Comparison of ENCODE assay signal across 11 cellular contexts in genomic region chr1:8533124-8533523, GRCh38.
DNase-seq lines count a peak whose midpoint lies in the region; ATAC-seq and TF ChIP-seq lines count a peak whose summit lies in the region.
"Had no signal": no experiment of that assay in that cellular context is flagged by ENCODE, and none has a peak within 500 bp of the region (broad histone marks: within the 10 kb centered on the region; RNA-seq: fewer than 3 reads in every experiment).

No MANE protein-coding gene starts in this region.

- CTCF ChIA-PET in activated CD4-positive, alpha-beta memory T cell treated with anti-CD3 and anti-CD28 coated beads, Interleukin-2, amount 10 ng/mL, durations not matched to agents 7 days and 5 days (lab: Charles Lee), result interaction anchor here (1.3 to 1.4 kb wide), 3 partner anchors 8 to 316 kb away, joined by 3 to 4 read pairs (median 3); no protein-coding TSS in a partner anchor

- peaks cover 6 to 7% of the 10 kb centered on the region in 2 donors for H3K4me1 ChIP-seq in uterus

- H3K36me3 ChIP-seq in uterus, result no peaks in the 10 kb centered on the region

- H3K36me3 Mint-ChIP-seq in activated naive CD4-positive, alpha-beta T cell treated with anti-CD3 and anti-CD28 coated beads, Interleukin-2, amount 50 U/mL, for 24 hours, result peaks cover 2% of the 10 kb centered on the region
- peaks cover 15% of the 10 kb centered on the region for H3K36me3 Mint-ChIP-seq in activated CD4-positive, alpha-beta memory T cell treated with anti-CD3 and anti-CD28 coated beads, Interleukin-2, amount 10 ng/mL, durations not matched to agents 7 days and 5 days (ENCODE audit: low read depth)

- no peaks in the 10 kb centered on the region for H3K27me3 ChIP-seq in uterus

- H3K27ac Mint-ChIP-seq in activated naive CD4-positive, alpha-beta T cell treated with anti-CD3 and anti-CD28 coated beads, Interleukin-2, amount 50 U/mL, for 24 hours, result peak overlapping the region; percentile 76
- peak overlapping the region; percentile 58 for H3K27ac Mint-ChIP-seq in activated CD4-positive, alpha-beta memory T cell treated with anti-CD3 and anti-CD28 coated beads, Interleukin-2, amount 10 ng/mL, durations not matched to agents 7 days and 5 days

- POLR2A ChIA-PET in activated CD4-positive, alpha-beta memory T cell treated with anti-CD3 and anti-CD28 coated beads, Interleukin-2, amount 10 ng/mL, durations not matched to agents 7 days and 5 days (lab: Charles Lee), result interaction anchor here (0.9 to 1.6 kb wide), 6 partner anchors 10 to 117 kb away, joined by 3 to 8 read pairs (median 4); no protein-coding TSS in a partner anchor

- H3K27ac ChIP-seq in uterus, result peak overlapping the region; percentile 90 to 93

- peak; percentile 47 for ATAC-seq in HG02840 (IDR thresholded peaks at IDR 0.05; ENCODE audit: low FRiP score, unreplicated experiment)
- ATAC-seq: HCT116 had no signal

- no peak for TF ChIP-seq POLR2A in uterus (IDR thresholded peaks at IDR 0.05)

- H3K27me3 Mint-ChIP-seq in activated naive CD4-positive, alpha-beta T cell treated with anti-CD3 and anti-CD28 coated beads, Interleukin-2, amount 50 U/mL, for 24 hours, result no peaks in the 10 kb centered on the region
- H3K27me3 Mint-ChIP-seq in activated CD4-positive, alpha-beta memory T cell treated with anti-CD3 and anti-CD28 coated beads, Interleukin-2, amount 10 ng/mL, durations not matched to agents 7 days and 5 days, result no peaks in the 10 kb centered on the region

- H3K4me3 ChIP-seq in uterus, result no peak overlapping the region

- TF ChIP-seq CTCF in uterus (IDR thresholded peaks at IDR 0.05), result no peak

- H3K4me1 Mint-ChIP-seq in activated naive CD4-positive, alpha-beta T cell treated with anti-CD3 and anti-CD28 coated beads, Interleukin-2, amount 50 U/mL, for 24 hours, result peaks cover 38% of the 10 kb centered on the region
- peaks cover 25% of the 10 kb centered on the region for H3K4me1 Mint-ChIP-seq in activated CD4-positive, alpha-beta memory T cell treated with anti-CD3 and anti-CD28 coated beads, Interleukin-2, amount 10 ng/mL, durations not matched to agents 7 days and 5 days

- intact Hi-C loops in uterus (cut with DNase I; ENCODE audit: low total_unique reads) (no loop called here), head of caudate nucleus (cut with DNase I) (no loop called here)

- H3K9me3 ChIP-seq in uterus, result no peaks in the 10 kb centered on the region

- H3K4me3 Mint-ChIP-seq in activated naive CD4-positive, alpha-beta T cell treated with anti-CD3 and anti-CD28 coated beads, Interleukin-2, amount 50 U/mL, for 24 hours, result peak overlapping the region; percentile 40
- no peak overlapping the region for H3K4me3 Mint-ChIP-seq in activated CD4-positive, alpha-beta memory T cell treated with anti-CD3 and anti-CD28 coated beads, Interleukin-2, amount 10 ng/mL, durations not matched to agents 7 days and 5 days

- no peak for DNase-seq in activated naive CD4-positive, alpha-beta T cell treated with anti-CD3 and anti-CD28 coated beads, Interleukin-2, amount 50 U/mL, for 16 hours
- no peak for DNase-seq in activated CD4-positive, alpha-beta memory T cell treated with anti-CD3 and anti-CD28 coated beads, Interleukin-2, amount 10 ng/mL, durations not matched to agents 7 days and 5 days
- DNase-seq in uterus, result no peak
- DNase-seq in head of caudate nucleus, result no peak
- DNase-seq in foreskin melanocyte, result no peak
- DNase-seq in NCI-H526 treated with DMSO at 0.1 percent for 48 hours (lab: John Stamatoyannopoulos, UW), result no peak
- DNase-seq: anterior cingulate cortex, NCI-H1417 treated with DMSO at 0.1 percent for 48 hours had no signal

- no peaks in the 10 kb centered on the region for H3K9me3 Mint-ChIP-seq in activated naive CD4-positive, alpha-beta T cell treated with anti-CD3 and anti-CD28 coated beads, Interleukin-2, amount 50 U/mL, for 24 hours
- no peaks in the 10 kb centered on the region for H3K9me3 Mint-ChIP-seq in activated CD4-positive, alpha-beta memory T cell treated with anti-CD3 and anti-CD28 coated beads, Interleukin-2, amount 10 ng/mL, durations not matched to agents 7 days and 5 days
